In the genomic region with DNA sequence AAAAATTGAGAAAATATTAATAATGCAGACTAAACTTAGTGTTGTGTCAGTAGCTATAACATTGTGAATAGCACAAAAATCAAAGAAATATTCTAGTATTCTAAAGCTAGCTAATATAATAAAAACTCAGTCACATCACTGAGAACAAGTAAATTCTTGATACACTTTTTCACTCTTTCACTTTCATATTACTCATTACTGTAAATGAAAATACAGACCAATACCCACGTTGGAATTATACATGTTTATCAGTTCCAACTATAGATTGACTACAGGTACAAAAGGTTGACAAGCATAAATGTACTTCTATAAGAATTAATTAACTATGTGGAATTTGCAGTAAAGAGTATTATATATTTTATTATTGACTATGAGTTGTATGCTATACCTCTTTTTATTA, we compare ENCODE assay signal across 14 cellular contexts.
"Had no signal": no experiment of that assay in that cellular context is flagged by ENCODE, and none has a peak within 500 bp of the region (broad histone marks: within the 10 kb centered on the region; RNA-seq: fewer than 3 reads in every experiment).

No MANE protein-coding gene starts in this region.

- DNase-seq: activated B cell treated with CpG ODN at 0.5 μM for 24 hours; activated CD4-positive, alpha-beta T cell treated with anti-CD3 and anti-CD28 coated beads, Interleukin-2, amount 10 ng/mL, durations not matched to agents 7 days and 5 days; activated naive CD4-positive, alpha-beta T cell treated with anti-CD3 and anti-CD28 coated beads, Interleukin-2, amount 10 ng/mL, durations not matched to agents 7 days and 5 days; activated T-cell treated with anti-CD3 and anti-CD28 coated beads for 4 hours; foreskin melanocyte; head of caudate nucleus; naive B cell; posterior cingulate gyrus had no signal

- H3K36me3 ChIP-seq: cardiac muscle cell, tibial nerve, vagina had no signal

- ATAC-seq: activated T-helper 17 cell treated with anti-CD3 and anti-CD28 coated beads, Interleukin-2, amount 50 U/mL, for 72 hours; stimulated activated effector memory CD8-positive, alpha-beta T cell treated with anti-CD3 and anti-CD28 coated beads, Interleukin-12 subunit alpha, Interleukin-12 subunit beta, amount 100 ng/mL, for 72 hours had no signal

- H3K27me3 Mint-ChIP-seq: activated B cell treated with CpG ODN at 0.5 μM for 24 hours; activated CD4-positive, alpha-beta T cell treated with anti-CD3 and anti-CD28 coated beads, Interleukin-2, amount 10 ng/mL, durations not matched to agents 7 days and 5 days; activated naive CD4-positive, alpha-beta T cell treated with anti-CD3 and anti-CD28 coated beads, Interleukin-2, amount 10 ng/mL, durations not matched to agents 7 days and 5 days; activated T-helper 17 cell treated with anti-CD3 and anti-CD28 coated beads, Interleukin-2, amount 50 U/mL, for 72 hours had no signal

- H3K27ac ChIP-seq: cardiac muscle cell, tibial nerve, vagina had no signal

- H3K27me3 ChIP-seq: cardiac muscle cell, tibial nerve, vagina had no signal

- H3K27ac Mint-ChIP-seq: activated B cell treated with CpG ODN at 0.5 μM for 24 hours; activated CD4-positive, alpha-beta T cell treated with anti-CD3 and anti-CD28 coated beads, Interleukin-2, amount 10 ng/mL, durations not matched to agents 7 days and 5 days; activated naive CD4-positive, alpha-beta T cell treated with anti-CD3 and anti-CD28 coated beads, Interleukin-2, amount 10 ng/mL, durations not matched to agents 7 days and 5 days; activated T-helper 17 cell treated with anti-CD3 and anti-CD28 coated beads, Interleukin-2, amount 50 U/mL, for 72 hours; stimulated activated effector memory CD8-positive, alpha-beta T cell treated with anti-CD3 and anti-CD28 coated beads, Interleukin-12 subunit alpha, Interleukin-12 subunit beta, amount 100 ng/mL, for 72 hours had no signal

- H3K4me2 ChIP-seq: smooth muscle cell had no signal

- H3K4me1 ChIP-seq: tibial nerve, vagina had no signal

- H3K4me1 Mint-ChIP-seq: activated B cell treated with CpG ODN at 0.5 μM for 24 hours; activated CD4-positive, alpha-beta T cell treated with anti-CD3 and anti-CD28 coated beads, Interleukin-2, amount 10 ng/mL, durations not matched to agents 7 days and 5 days; activated naive CD4-positive, alpha-beta T cell treated with anti-CD3 and anti-CD28 coated beads, Interleukin-2, amount 10 ng/mL, durations not matched to agents 7 days and 5 days; activated T-helper 17 cell treated with anti-CD3 and anti-CD28 coated beads, Interleukin-2, amount 50 U/mL, for 72 hours; naive B cell; stimulated activated effector memory CD8-positive, alpha-beta T cell treated with anti-CD3 and anti-CD28 coated beads, Interleukin-12 subunit alpha, Interleukin-12 subunit beta, amount 100 ng/mL, for 72 hours had no signal

- H3K9me3 ChIP-seq: tibial nerve, vagina had no signal

- H3K9me3 Mint-ChIP-seq: activated B cell treated with CpG ODN at 0.5 μM for 24 hours; activated CD4-positive, alpha-beta T cell treated with anti-CD3 and anti-CD28 coated beads, Interleukin-2, amount 10 ng/mL, durations not matched to agents 7 days and 5 days; naive B cell had no signal

- H3K36me3 Mint-ChIP-seq: activated naive CD4-positive, alpha-beta T cell treated with anti-CD3 and anti-CD28 coated beads, Interleukin-2, amount 10 ng/mL, durations not matched to agents 7 days and 5 days; naive B cell; stimulated activated effector memory CD8-positive, alpha-beta T cell treated with anti-CD3 and anti-CD28 coated beads, Interleukin-12 subunit alpha, Interleukin-12 subunit beta, amount 100 ng/mL, for 72 hours had no signal

- H3K4me3 Mint-ChIP-seq: activated B cell treated with CpG ODN at 0.5 μM for 24 hours; activated CD4-positive, alpha-beta T cell treated with anti-CD3 and anti-CD28 coated beads, Interleukin-2, amount 10 ng/mL, durations not matched to agents 7 days and 5 days; activated naive CD4-positive, alpha-beta T cell treated with anti-CD3 and anti-CD28 coated beads, Interleukin-2, amount 10 ng/mL, durations not matched to agents 7 days and 5 days; activated T-helper 17 cell treated with anti-CD3 and anti-CD28 coated beads, Interleukin-2, amount 50 U/mL, for 72 hours; naive B cell; stimulated activated effector memory CD8-positive, alpha-beta T cell treated with anti-CD3 and anti-CD28 coated beads, Interleukin-12 subunit alpha, Interleukin-12 subunit beta, amount 100 ng/mL, for 72 hours had no signal

- H3K4me3 ChIP-seq: cardiac muscle cell, smooth muscle cell, tibial nerve, vagina had no signal
